ENCODE assay signal across 7 cellular contexts in the genomic region with DNA sequence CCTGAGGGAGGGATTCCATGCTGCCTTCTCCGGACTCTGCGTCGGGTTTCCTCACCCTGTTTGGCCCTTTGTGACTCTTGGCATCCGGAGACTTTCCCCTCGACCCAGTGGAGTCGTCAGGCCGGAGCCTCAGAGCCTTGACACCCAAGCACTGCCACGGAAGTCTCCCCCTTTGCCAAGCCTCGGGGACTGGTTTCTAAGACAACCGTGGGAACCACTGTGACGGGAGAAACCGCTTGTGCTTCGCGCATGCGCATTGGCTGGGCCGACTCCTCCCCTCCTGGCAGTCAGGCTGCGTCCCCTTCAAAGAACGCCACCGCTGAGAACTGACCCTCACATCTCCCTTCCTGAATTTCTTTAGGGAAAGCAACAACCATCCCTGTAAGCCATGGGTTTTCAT.
A peak's percentile ranks its signal among the peaks of the same experiment; 100 is the strongest.
DNase-seq lines count a peak whose midpoint lies in the region; TF ChIP-seq lines count a peak whose summit lies in the region.
"Not testable (repeated sequence)": the region's sequence is repeated elsewhere in the genome, so short reads cannot be mapped to it uniquely, and the experiment has no call there.

No MANE protein-coding gene starts in this region.

- TF ChIP-seq EP300 in esophagus muscularis mucosa (IDR thresholded peaks at IDR 0.05); sigmoid colon (IDR thresholded peaks at IDR 0.05): not testable (repeated sequence)

- intact Hi-C loops in esophagus muscularis mucosa (cut with DNase I); sigmoid colon (cut with DNase I); testis (cut with DNase I; ENCODE audit: low total_unique reads): not testable (repeated sequence)

- WGBS in esophagus muscularis mucosa, result no CpG with 5 or more reads among the region's 19 CpGs
- WGBS in sigmoid colon, 2 donors, result 24 to 80% methylated on average over 3 to 10 of the region's 19 CpGs
- 49% methylated on average over 11 of the region's 19 CpGs; no CpG with 5 or more reads in 1 of the 2 donors for WGBS in testis, 2 donors

- DNase-seq in MG63 (peak; percentile 69), brain microvascular endothelial cell (peak; percentile 18), iris pigment epithelial cell (ENCODE audit: low read depth) (peak; percentile 12), sigmoid colon (peak; percentile 86), testis (peak; percentile 37)
- DNase-seq in activated CD8-positive, alpha-beta memory T cell treated with anti-CD3 and anti-CD28 coated beads for 24 hours, result peak; percentile 69
- not testable (repeated sequence) for DNase-seq in esophagus muscularis mucosa (ENCODE audit: extremely low spot score)

- H3K9me3 ChIP-seq in MG63, esophagus muscularis mucosa, sigmoid colon, testis: not testable (repeated sequence)

- not testable (repeated sequence) for H3K36me3 ChIP-seq in MG63; brain microvascular endothelial cell (replicated peaks); esophagus muscularis mucosa; sigmoid colon; testis (ENCODE audit: low read depth, missing control alignments)

- TF ChIP-seq CTCF in brain microvascular endothelial cell (IDR thresholded peaks at IDR 0.05; ENCODE audit: low read depth, low read length, missing control alignments); esophagus muscularis mucosa (IDR thresholded peaks at IDR 0.05); sigmoid colon (IDR thresholded peaks at IDR 0.05); testis (IDR thresholded peaks at IDR 0.05): not testable (repeated sequence)

- in situ Hi-C loops in brain microvascular endothelial cell (cut with HindIII; ENCODE audit: low pct_ligation_motif_present, low sequenced_read_pairs), result not testable (repeated sequence)

- not testable (repeated sequence) for H3K27ac ChIP-seq in brain microvascular endothelial cell, testis
- H3K27ac ChIP-seq in esophagus muscularis mucosa (replicated peaks in 1 of 4) (peak overlapping the region in 2 of 4 donors; percentile 63 to 71), sigmoid colon (peak overlapping the region in 2 of 4 donors; percentile 69 to 72)

- peaks cover 0 to 15% (median 0%) of the 10 kb centered on the region in 4 donors for H3K4me1 ChIP-seq in esophagus muscularis mucosa
- H3K4me1 ChIP-seq in sigmoid colon, testis: not testable (repeated sequence)

- H3K4me3 ChIP-seq in MG63 (peak overlapping the region; percentile 35), esophagus muscularis mucosa (peak overlapping the region in 3 of 4 donors; percentile 35 to 47 (median 40)), sigmoid colon (peak overlapping the region in 2 of 4 donors; percentile 33 to 39)
- not testable (repeated sequence) for H3K4me3 ChIP-seq in brain microvascular endothelial cell (ENCODE audit: low read depth, low read length); testis

- H3K27me3 ChIP-seq in MG63; brain microvascular endothelial cell (replicated peaks); esophagus muscularis mucosa; sigmoid colon; testis: not testable (repeated sequence)

- TF ChIP-seq POLR2A in esophagus muscularis mucosa (IDR thresholded peaks at IDR 0.05; ENCODE audit: low read depth); sigmoid colon (IDR thresholded peaks at IDR 0.05); testis (IDR thresholded peaks at IDR 0.05): not testable (repeated sequence)
